Comparison of ENCODE assay signal across 8 cellular contexts in genomic region chr19:35901055-35901644, GRCh38.
DNase-seq lines count a peak whose midpoint lies in the region; ATAC-seq and TF ChIP-seq lines count a peak whose summit lies in the region.

No MANE protein-coding gene starts in this region.

- H4K20me1 ChIP-seq in OCI-LY3 (ENCODE audit: insufficient read depth, low read length), result peaks cover 29% of the 10 kb centered on the region

- H3K27me3 ChIP-seq in OCI-LY3 (ENCODE audit: low read depth, low read length) (no peaks in the 10 kb centered on the region), neutrophil (no peaks in the 10 kb centered on the region)
- H3K27me3 ChIP-seq in effector memory CD4-positive, alpha-beta T cell (replicated peaks; ENCODE audit: control insufficient read depth, insufficient read depth, low read length, poor library complexity, severe bottlenecking), result no peaks in the 10 kb centered on the region

- H3K9ac ChIP-seq in OCI-LY3 (ENCODE audit: low read length), result peak overlapping the region; percentile 100

- H3K4me2 ChIP-seq in OCI-LY3 (ENCODE audit: low read length), result peak overlapping the region; percentile 91

- H3K79me2 ChIP-seq in OCI-LY3 (ENCODE audit: low read length), result peaks cover 43% of the 10 kb centered on the region

- no peak overlapping the region for H3K27ac ChIP-seq in OCI-LY3 (ENCODE audit: low read length)
- H3K27ac ChIP-seq in effector memory CD4-positive, alpha-beta T cell (ENCODE audit: insufficient read depth, low read length, poor library complexity, severe bottlenecking), result peak overlapping the region; percentile 99
- peak overlapping the region; percentile 100 for H3K27ac ChIP-seq in neutrophil

- H3K4me1 ChIP-seq in OCI-LY3 (ENCODE audit: low read length), result peaks cover 52% of the 10 kb centered on the region
- H3K4me1 ChIP-seq in effector memory CD4-positive, alpha-beta T cell (ENCODE audit: control insufficient read depth, insufficient read depth, low read length, poor library complexity, severe bottlenecking), result peaks cover 65% of the 10 kb centered on the region
- H3K4me1 ChIP-seq in neutrophil (ENCODE audit: control insufficient read depth in 1 of 2, insufficient read depth in 1 of 2, low read depth in 1 of 2, low read length in 1 of 2), result peaks cover 79 to 80% of the 10 kb centered on the region in 2 experiments

- no peaks in the 10 kb centered on the region for H3K9me3 ChIP-seq in OCI-LY3 (ENCODE audit: insufficient read depth, low read length)
- no peaks in the 10 kb centered on the region for H3K9me3 ChIP-seq in effector memory CD4-positive, alpha-beta T cell (ENCODE audit: control insufficient read depth, low read length)
- H3K9me3 ChIP-seq in neutrophil, result no peaks in the 10 kb centered on the region

- H3K36me3 ChIP-seq in OCI-LY3 (replicated peaks; ENCODE audit: low read depth, low read length) (peaks cover 26% of the 10 kb centered on the region), neutrophil (peaks cover 41% of the 10 kb centered on the region)
- peaks cover 9% of the 10 kb centered on the region for H3K36me3 ChIP-seq in effector memory CD4-positive, alpha-beta T cell (ENCODE audit: control insufficient read depth, insufficient read depth, low read length)

- DNase-seq in EH (ENCODE audit: low read depth) (peak; percentile 88), GOT3 (lab: John Stamatoyannopoulos, UW) (no peak), NCI-H1092 (lab: John Stamatoyannopoulos, UW) (no peak), OCI-M2 (lab: John Stamatoyannopoulos, UW; ENCODE audit: unreplicated experiment) (no peak)
- DNase-seq in effector memory CD4-positive, alpha-beta T cell, result no peak

- H3K4me3 ChIP-seq in OCI-LY3 (ENCODE audit: low read length) (peak overlapping the region; percentile 98), neutrophil (ENCODE audit: low read depth in 1 of 2, low read length in 1 of 2) (peak overlapping the region; percentile 87 to 93)
- H3K4me3 ChIP-seq in effector memory CD4-positive, alpha-beta T cell (ENCODE audit: insufficient read depth, low read depth, low read length, poor library complexity, severe bottlenecking), result peak overlapping the region; percentile 85

- H2AFZ ChIP-seq in OCI-LY3 (ENCODE audit: low read depth, low read length), result no peak overlapping the region

- no peak for ATAC-seq in HG03039 (IDR thresholded peaks at IDR 0.05; ENCODE audit: unreplicated experiment)

- TF ChIP-seq CTCF in OCI-LY3 (IDR thresholded peaks at IDR 0.05; ENCODE audit: low read depth, low read length) (no peak), neutrophil (IDR thresholded peaks at IDR 0.05) (no peak)
